In genomic region chr14:70600382-70601157, GRCh38 we compare ENCODE assay signal across 8 cellular contexts. TPM values are rescaled to one million over a fixed set of nuclear protein-coding genes. Genes with fewer than 3 reads are reported as not detected.
DNase-seq lines count a peak whose midpoint lies in the region; ATAC-seq and TF ChIP-seq lines count a peak whose summit lies in the region.

Gene MED6, minus strand, starts transcription at chr14:70600655. Its CDS starts 18 bp downstream, at chr14:70600637.

- H3K27me3 ChIP-seq in adipocyte (replicated peaks; ENCODE audit: control insufficient read depth, insufficient read depth, low read length) (no peaks in the 10 kb centered on the region), heart left ventricle (peaks cover 0 to 4% (median 0%) of the 10 kb centered on the region in 9 donors), trophoblast cell (ENCODE audit: insufficient read depth, low read length) (no peaks in the 10 kb centered on the region), tibial artery (no peaks in the 10 kb centered on the region)

- POLR2A ChIA-PET in T-cell (lab: Charles Lee) = interaction anchor here (0.6 to 1.2 kb wide), 9 partner anchors 18 to 834 kb away, joined by 3 to 7 read pairs (median 3); partner anchors contain the start of gene COX16 (in 1 of the 2)

- H2BK12ac ChIP-seq in trophoblast cell (ENCODE audit: low read length) = no peak within 1 kb of the TSS

- intact Hi-C loops in heart left ventricle (cut with DNase I) (loop anchor here in 1 of 10 donors (10.0 kb wide), 2 partner anchors 246 to 374 kb away; partner anchors contain the start of gene COX16), tibial artery (cut with DNase I; ENCODE audit: low total_unique reads) (no loop called here)

- peaks cover 10% of the 10 kb centered on the region for H3K79me2 ChIP-seq in trophoblast cell (ENCODE audit: control insufficient read depth, insufficient read depth, low read length, poor library complexity)

- H3K27ac Mint-ChIP-seq in T-cell = peak within 1 kb of the TSS; percentile 97 to 98

- H3K9me3 Mint-ChIP-seq in T-cell = no peaks in the 10 kb centered on the region

- H2BK5ac ChIP-seq in trophoblast cell (ENCODE audit: low read depth, low read length, poor library complexity) = peak within 1 kb of the TSS; percentile 82

- peaks cover 29 to 42% (median 31%) of the 10 kb centered on the region in 3 donors for H3K4me1 Mint-ChIP-seq in T-cell

- H4K91ac ChIP-seq in trophoblast cell (ENCODE audit: low read depth, low read length) = peak within 1 kb of the TSS; percentile 81

- peak within 1 kb of the TSS; percentile 88 for H2AFZ ChIP-seq in trophoblast cell (ENCODE audit: insufficient read depth, low read length, poor library complexity)

- H3K27ac ChIP-seq in heart left ventricle (peak within 1 kb of the TSS in 10 of 12 donors; percentile 27 to 79 (median 70)), trophoblast cell (ENCODE audit: low read depth, low read length) (peak within 1 kb of the TSS; percentile 31), tibial artery (peak within 1 kb of the TSS; percentile 62 to 75)

- ATAC-seq in HG02763 (IDR thresholded peaks at IDR 0.05; ENCODE audit: unreplicated experiment) (peak; percentile 93), T-cell (replicated peaks in 1 of 4) (peak; percentile 99 to 100 (median 99)), heart left ventricle (peak; percentile 99 to 100 (median 100))

- H3K4me1 ChIP-seq in adipocyte (ENCODE audit: control insufficient read depth, insufficient read depth, low read length) = peaks cover 18% of the 10 kb centered on the region
- peaks cover 0 to 26% (median 15%) of the 10 kb centered on the region in 12 donors for H3K4me1 ChIP-seq in heart left ventricle
- peaks cover 0 to 6% of the 10 kb centered on the region in 2 experiments for H3K4me1 ChIP-seq in trophoblast cell (ENCODE audit: control insufficient read depth in 1 of 2, insufficient read depth in 2 of 2, low read length in 2 of 2)
- H3K4me1 ChIP-seq in tibial artery = peaks cover 0 to 19% (median 12%) of the 10 kb centered on the region in 4 donors

- WGBS in heart left ventricle, 4 donors = 1 to 2% (median 2%) methylated on average over 42 to 43 of the region's 43 CpGs
- WGBS in trophoblast cell (ENCODE audit: extremely low coverage, insufficient coverage, insufficient read length) = no CpG with 5 or more reads among the region's 43 CpGs

- peak within 1 kb of the TSS; percentile 100 for H3K4ac ChIP-seq in trophoblast cell (ENCODE audit: low read depth, low read length)

- peak within 1 kb of the TSS; percentile 38 for H2BK120ac ChIP-seq in trophoblast cell (ENCODE audit: insufficient read depth, low read length, poor library complexity)

- no peak within 1 kb of the TSS for H2AK5ac ChIP-seq in trophoblast cell (ENCODE audit: low read length)

- H3K4me3 Mint-ChIP-seq in T-cell = peak within 1 kb of the TSS; percentile 99 to 100 (median 99)

- H3K4me3 ChIP-seq in GM12864 (ENCODE audit: low read depth, low read length) (peak within 1 kb of the TSS; percentile 100), adipocyte (ENCODE audit: low read length) (peak within 1 kb of the TSS; percentile 100), heart left ventricle (peak within 1 kb of the TSS; percentile 56 to 92 (median 84)), trophoblast cell (ENCODE audit: low read depth, low read length) (peak within 1 kb of the TSS; percentile 76), tibial artery (peak within 1 kb of the TSS; percentile 71 to 78)

- H3K9me3 ChIP-seq in adipocyte (ENCODE audit: control insufficient read depth, low read length) (no peaks in the 10 kb centered on the region), heart left ventricle (no peaks in the 10 kb centered on the region), trophoblast cell (ENCODE audit: insufficient read depth, low read depth, low read length) (no peaks in the 10 kb centered on the region), tibial artery (no peaks in the 10 kb centered on the region)

- H3K27me3 Mint-ChIP-seq in T-cell = peaks cover 0 to 4% of the 10 kb centered on the region in 2 donors

- H4K8ac ChIP-seq in trophoblast cell (ENCODE audit: low read depth, low read length) = peak within 1 kb of the TSS; percentile 90

- TF ChIP-seq POLR2A in heart left ventricle (IDR thresholded peaks at IDR 0.05) = no peak

- H3K36me3 ChIP-seq in adipocyte (ENCODE audit: control insufficient read depth, insufficient read depth, low read length, severe bottlenecking) (peaks cover 10% of the 10 kb centered on the region), heart left ventricle (peaks cover 0 to 20% (median 13%) of the 10 kb centered on the region in 9 donors), trophoblast cell (ENCODE audit: control insufficient read depth in 1 of 2, insufficient read depth in 2 of 2, low read length in 2 of 2) (peaks cover 3 to 6% of the 10 kb centered on the region in 2 experiments), tibial artery (peaks cover 7 to 12% (median 11%) of the 10 kb centered on the region in 3 donors)

- H3K18ac ChIP-seq in trophoblast cell (ENCODE audit: low read length) = peak within 1 kb of the TSS; percentile 61

- H3K9ac ChIP-seq in adipocyte (ENCODE audit: low read length) = peak within 1 kb of the TSS; percentile 94
- H3K9ac ChIP-seq in trophoblast cell (ENCODE audit: low read length) = peak within 1 kb of the TSS; percentile 97

- no peak within 1 kb of the TSS for H3K23ac ChIP-seq in trophoblast cell (ENCODE audit: low read length)

- peak within 1 kb of the TSS; percentile 82 for H3K4me2 ChIP-seq in trophoblast cell (ENCODE audit: low read length)

- peaks cover 4% of the 10 kb centered on the region for H3K79me1 ChIP-seq in trophoblast cell (ENCODE audit: low read length)

- H4K12ac ChIP-seq in trophoblast cell (ENCODE audit: low read depth, low read length) = peak within 1 kb of the TSS; percentile 80

- peak within 1 kb of the TSS; percentile 83 for H3K14ac ChIP-seq in trophoblast cell (ENCODE audit: low read length)

- TF ChIP-seq CTCF in GM12864 (IDR thresholded peaks at IDR 0.05; ENCODE audit: low read depth, low read length, missing control alignments) (no peak), heart left ventricle (IDR thresholded peaks at IDR 0.05) (no peak), tibial artery (IDR thresholded peaks at IDR 0.05) (no peak)

- DNase-seq in GM12864 (ENCODE audit: low read depth) (peak; percentile 79), NCI-H146 treated with DMSO at 0.1 percent for 48 hours (lab: John Stamatoyannopoulos, UW; ENCODE audit: unreplicated experiment) (peak; percentile 65), T-cell (peak; percentile 75 to 95 (median 91)), adipocyte (ENCODE audit: low read depth) (peak; percentile 98), heart left ventricle (peak; percentile 94 to 96 (median 95)), trophoblast cell (peak; percentile 92 to 93), tibial artery (peak; percentile 88 to 95)

- CTCF ChIA-PET in T-cell (lab: Charles Lee) = interaction anchor here (0.6 to 1.9 kb wide), 5 partner anchors 22 to 217 kb away, joined by 3 to 10 read pairs (median 5); no protein-coding TSS in a partner anchor

- H3K36me3 Mint-ChIP-seq in T-cell = peaks cover 11% of the 10 kb centered on the region

RNA-seq across cellular contexts. Expression of gene MED6, which starts in this region (rescaled TPM):
- total RNA-seq in T-cell = 10 to 100 TPM; 45.1 to 96.4 (median 53.3) TPM
- total RNA-seq in heart left ventricle = 10 to 100 TPM; 13.0 to 25.1 (median 19.7) TPM
- polyA plus RNA-seq in heart left ventricle = 10 to 100 TPM in 1 of 2 donors, 1 to 10 TPM in 1; 9.9 to 20.5 TPM
- 39.6 and 39.9 TPM in 2 replicates for polyA plus RNA-seq in trophoblast cell (2013)

Comparison
In these comparisons a context has a peak if more than half of its experiments do, and no peak if none do; other contexts are left out.
1. Peak in every context shown above with its lines: DNase-seq, ATAC-seq, H3K4me3 ChIP-seq and H3K27ac ChIP-seq.